Comparison of ENCODE assay signal across 28 cellular contexts in the genomic region with DNA sequence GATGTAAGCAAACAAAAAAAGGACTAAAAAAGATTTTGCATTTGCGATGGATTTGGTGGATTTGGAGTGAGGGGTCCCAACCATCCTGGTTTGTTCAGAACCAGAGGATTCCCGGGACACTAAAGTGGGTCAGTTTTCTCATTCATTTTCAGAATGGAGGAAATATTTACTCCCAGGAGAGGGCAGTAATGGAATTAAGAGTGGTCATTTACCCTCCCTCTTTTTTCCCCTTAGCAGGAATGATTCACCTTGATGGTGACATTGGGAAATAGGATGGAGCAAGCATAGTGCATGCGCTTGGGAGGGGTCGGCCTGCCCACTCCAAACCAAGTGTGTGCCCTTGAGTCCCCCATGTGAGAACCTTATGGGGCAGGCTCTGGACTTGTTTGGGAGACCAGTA.
DNase-seq lines count a peak whose midpoint lies in the region; ATAC-seq, FAIRE-seq and TF ChIP-seq lines count a peak whose summit lies in the region.
"Had no signal": no experiment of that assay in that cellular context is flagged by ENCODE, and none has a peak within 500 bp of the region (broad histone marks: within the 10 kb centered on the region; RNA-seq: fewer than 3 reads in every experiment).

No MANE protein-coding gene starts in this region.

- H3K9me3 ChIP-seq in HepG2 (ENCODE audit: low read length) (no peaks in the 10 kb centered on the region), right lobe of liver (no peaks in the 10 kb centered on the region), endodermal cell (ENCODE audit: control insufficient read depth, low read length) (no peaks in the 10 kb centered on the region), body of pancreas (no peaks in the 10 kb centered on the region)
- H3K9me3 ChIP-seq: heart left ventricle, upper lobe of left lung had no signal

- H3K27me3 ChIP-seq in HepG2 (ENCODE audit: control insufficient read depth in 1 of 2, insufficient read depth in 2 of 2, low read length in 2 of 2) (no peaks in the 10 kb centered on the region), right lobe of liver (no peaks in the 10 kb centered on the region), endodermal cell (ENCODE audit: control insufficient read depth, insufficient read depth, low read length, poor library complexity, severe bottlenecking) (no peaks in the 10 kb centered on the region), body of pancreas (no peaks in the 10 kb centered on the region)
- H3K27me3 ChIP-seq: cardiac muscle cell, heart left ventricle, upper lobe of left lung had no signal

- no peak overlapping the region for H3K9ac ChIP-seq in HepG2 (ENCODE audit: insufficient read depth, low read depth, low read length)
- H3K9ac ChIP-seq in endodermal cell (ENCODE audit: extremely low read depth, low read length, poor library complexity, severe bottlenecking), result no peak overlapping the region

- TF ChIP-seq CTCF in HepG2 (CRISPR knock-in tag; IDR thresholded peaks at IDR 0.05) (peak; percentile 52), right lobe of liver (IDR thresholded peaks at IDR 0.05) (no peak), LNCaP clone FGC (IDR thresholded peaks at IDR 0.05; ENCODE audit: control insufficient read depth, extremely low read depth, insufficient read depth) (peak; percentile 27), endodermal cell (conservative IDR thresholded peaks at IDR 0.05) (peak; percentile 59), body of pancreas (IDR thresholded peaks at IDR 0.05) (no peak), RWPE1 (conservative IDR thresholded peaks at IDR 0.05; ENCODE audit: low read depth) (no peak)

- H3K4me1 Mint-ChIP-seq in endodermal cell, result no peaks in the 10 kb centered on the region
- H3K4me1 Mint-ChIP-seq: stimulated activated naive B cell treated with anti-CD40 and anti-IgM and Interleukin-4, amounts not matched to agents 10 μg/mL and 1 μg/mL and 100 μg/mL, for 72 hours had no signal

- no peaks in the 10 kb centered on the region for H4K20me1 ChIP-seq in HepG2 (ENCODE audit: insufficient read depth, low read length)

- no peak overlapping the region for H3K4me3 Mint-ChIP-seq in endodermal cell
- H3K4me3 Mint-ChIP-seq: activated T-helper 1 cell treated with anti-CD3 and anti-CD28 coated beads, Interleukin-12 subunit alpha, Interleukin-12 subunit beta, Interleukin-2, Interleukin-4 antibody, amounts not matched to agents 30 ng/mL and 10 ng/mL and 1 ng/mL, durations not matched to agents 14 hours and 24 hours and 36 hours; HFFc6; stimulated activated naive B cell treated with anti-CD40 and anti-IgM and Interleukin-4, amounts not matched to agents 10 μg/mL and 1 μg/mL and 100 μg/mL, for 72 hours had no signal

- no peaks in the 10 kb centered on the region for H3K9me3 Mint-ChIP-seq in endodermal cell
- H3K9me3 Mint-ChIP-seq: activated T-helper 1 cell treated with anti-CD3 and anti-CD28 coated beads, Interleukin-12 subunit alpha, Interleukin-12 subunit beta, Interleukin-2, Interleukin-4 antibody, amounts not matched to agents 30 ng/mL and 10 ng/mL and 1 ng/mL, durations not matched to agents 14 hours and 24 hours and 36 hours had no signal

- no peak for TF ChIP-seq POLR2A in HepG2 (IDR thresholded peaks at IDR 0.05; ENCODE audit: insufficient read depth in 1 of 2, low read depth in 2 of 2, low read length in 2 of 2)
- no peak for TF ChIP-seq POLR2A in right lobe of liver (IDR thresholded peaks at IDR 0.05)
- TF ChIP-seq POLR2A in body of pancreas (IDR thresholded peaks at IDR 0.05), result no peak

- peak; percentile 20 for DNase-seq in HepG2 (ENCODE audit: low spot score)
- no peak for DNase-seq in right lobe of liver
- DNase-seq in LNCaP clone FGC (ENCODE audit: low read depth), result no peak
- no peak for DNase-seq in endodermal cell
- DNase-seq in body of pancreas, result no peak
- no peak for DNase-seq in RWPE1 (ENCODE audit: low spot score)
- no peak for DNase-seq in stimulated activated CD4-positive, alpha-beta T cell treated with anti-CD3 and anti-CD28 coated beads, Interleukin-1b, Interleukin-23, amount 100 ng/mL, for 48 hours
- DNase-seq: activated CD4-positive, alpha-beta T cell treated with anti-CD3 and anti-CD28 coated beads, Interleukin-2, amount 50 U/mL, for 4 hours; activated CD8-positive, alpha-beta memory T cell treated with anti-CD3 and anti-CD28 coated beads, Interleukin-2, amount 50 U/mL, for 4 hours; activated naive CD4-positive, alpha-beta T cell treated with anti-CD3 and anti-CD28 coated beads, Interleukin-2, amount 50 U/mL, for 16 hours; amygdala; DMS53; effector memory CD4-positive, alpha-beta T cell; GDM1; heart left ventricle; HFFc6; IMR-90; left cardiac atrium; NCI-H1105 treated with DMSO at 0.1 percent for 48 hours; NCI-H2029 treated with DMSO at 0.1 percent for 48 hours; posterior cingulate gyrus; SIG-M5; stimulated activated naive B cell treated with anti-CD40 and anti-IgM and Interleukin-4, amounts not matched to agents 10 μg/mL and 1 μg/mL and 100 μg/mL, for 72 hours; upper lobe of left lung had no signal

- POLR2A ChIA-PET in HepG2 (lab: Yijun Ruan, JAX) (no interaction called here), RWPE1 (lab: Yijun Ruan, JAX; ENCODE audit: low non-redundant PET) (no interaction called here)

- 48% methylated on average over 3 of the region's 4 CpGs for WGBS in HepG2 (ENCODE audit: low lambda C conversion rate)
- WGBS in right lobe of liver (ENCODE audit: insufficient coverage, low coverage, low lambda C conversion rate, missing lambda C conversion rate), result 61% methylated on average over 3 of the region's 4 CpGs
- WGBS in endodermal cell (ENCODE audit: insufficient coverage in 1 of 2, insufficient read length in 1 of 2), 2 experiments, result 77 to 100% methylated on average over 1 to 4 of the region's 4 CpGs
- WGBS in body of pancreas, 2 donors, result 76 to 86% methylated on average over 4 of the region's 4 CpGs

- no peak overlapping the region for H3K4me3 ChIP-seq in HepG2 (replicated peaks in 1 of 3; ENCODE audit: insufficient read depth in 1 of 3, low read depth in 2 of 3, low read length in 3 of 3)
- H3K4me3 ChIP-seq in right lobe of liver, result no peak overlapping the region
- H3K4me3 ChIP-seq in LNCaP clone FGC (ENCODE audit: low read depth, low read length), result no peak overlapping the region
- no peak overlapping the region for H3K4me3 ChIP-seq in endodermal cell (ENCODE audit: low read length)
- no peak overlapping the region for H3K4me3 ChIP-seq in body of pancreas
- H3K4me3 ChIP-seq: cardiac muscle cell, coronary artery, heart left ventricle, upper lobe of left lung had no signal

- H3K4me1 ChIP-seq in HepG2 (ENCODE audit: insufficient read depth, low read length) (no peaks in the 10 kb centered on the region), right lobe of liver (no peaks in the 10 kb centered on the region), endodermal cell (ENCODE audit: control insufficient read depth, insufficient read depth, low read length) (no peaks in the 10 kb centered on the region), body of pancreas (no peaks in the 10 kb centered on the region)
- H3K4me1 ChIP-seq: upper lobe of left lung had no signal

- TF ChIP-seq EP300 in HepG2 (IDR thresholded peaks at IDR 0.05; ENCODE audit: low read depth in 2 of 2, low read length in 2 of 2) (no peak), HepG2 (CRISPR knock-in tag; IDR thresholded peaks at IDR 0.05; ENCODE audit: borderline replicate concordance) (no peak)

- CTCF ChIA-PET in HepG2 (lab: Yijun Ruan, JAX; ENCODE audit: low intra/inter-chr PET ratio, low total read pairs), result interaction anchor here (1.3 kb wide), 1 partner anchor 174 kb away, joined by 6 read pairs; no protein-coding TSS in a partner anchor
- CTCF ChIA-PET in RWPE1 (lab: Yijun Ruan, JAX), result no interaction called here

- no peak for FAIRE-seq in HepG2 (lab: Jason Lieb, UNC)

- no TSS peak for BruUV-seq in HepG2 (replicated peaks; lab: Mats Ljungman, UMichigan)

- H3K4me2 ChIP-seq in HepG2 (ENCODE audit: low read depth, low read length), result no peak overlapping the region

- no peak overlapping the region for H2AFZ ChIP-seq in HepG2 (ENCODE audit: low read length)

- H3K27me3 Mint-ChIP-seq in endodermal cell (ENCODE audit: insufficient read depth), result no peaks in the 10 kb centered on the region
- H3K27me3 Mint-ChIP-seq: stimulated activated naive B cell treated with anti-CD40 and anti-IgM and Interleukin-4, amounts not matched to agents 10 μg/mL and 1 μg/mL and 100 μg/mL, for 72 hours had no signal

- no peak overlapping the region for H3K27ac Mint-ChIP-seq in endodermal cell
- H3K27ac Mint-ChIP-seq: activated T-helper 1 cell treated with anti-CD3 and anti-CD28 coated beads, Interleukin-12 subunit alpha, Interleukin-12 subunit beta, Interleukin-2, Interleukin-4 antibody, amounts not matched to agents 30 ng/mL and 10 ng/mL and 1 ng/mL, durations not matched to agents 14 hours and 24 hours and 36 hours; HFFc6; stimulated activated naive B cell treated with anti-CD40 and anti-IgM and Interleukin-4, amounts not matched to agents 10 μg/mL and 1 μg/mL and 100 μg/mL, for 72 hours had no signal

- in situ Hi-C loops in HepG2 (cut with HindIII; ENCODE audit: extremely low pct_ligation_motif_present, low pct_unique_long_range_greater_than_20kb), result no loop called here

- no peaks in the 10 kb centered on the region for H3K36me3 Mint-ChIP-seq in endodermal cell (ENCODE audit: low read depth)
- H3K36me3 Mint-ChIP-seq: stimulated activated naive B cell treated with anti-CD40 and anti-IgM and Interleukin-4, amounts not matched to agents 10 μg/mL and 1 μg/mL and 100 μg/mL, for 72 hours had no signal

- no peak for TF ChIP-seq RAD21 in HepG2 (CRISPR knock-in tag; IDR thresholded peaks at IDR 0.05)

- H3K27ac ChIP-seq in HepG2 (ENCODE audit: extremely low read length, insufficient read depth, low read length), result no peak overlapping the region
- H3K27ac ChIP-seq in right lobe of liver, result no peak overlapping the region
- H3K27ac ChIP-seq in endodermal cell (ENCODE audit: low read depth, low read length), result no peak overlapping the region
- H3K27ac ChIP-seq in body of pancreas, result no peak overlapping the region
- no peak overlapping the region for H3K27ac ChIP-seq in RWPE1
- H3K27ac ChIP-seq: cardiac muscle cell, coronary artery, heart left ventricle, upper lobe of left lung had no signal

- no peaks in the 10 kb centered on the region for H3K79me2 ChIP-seq in HepG2 (ENCODE audit: insufficient read depth, low read length)

- no peaks in the 10 kb centered on the region for H3K36me3 ChIP-seq in HepG2 (replicated peaks in 1 of 2; ENCODE audit: control insufficient read depth in 1 of 2, insufficient read depth in 2 of 2, low read length in 2 of 2)
- no peaks in the 10 kb centered on the region for H3K36me3 ChIP-seq in right lobe of liver
- no peaks in the 10 kb centered on the region for H3K36me3 ChIP-seq in endodermal cell (ENCODE audit: control insufficient read depth, insufficient read depth, low read length)
- no peaks in the 10 kb centered on the region for H3K36me3 ChIP-seq in body of pancreas (replicated peaks in 1 of 2; ENCODE audit: insufficient read depth in 1 of 2, low read depth in 2 of 2)
- H3K36me3 ChIP-seq: cardiac muscle cell, heart left ventricle, upper lobe of left lung had no signal

- peak; percentile 68 for ATAC-seq in HepG2
- ATAC-seq in right lobe of liver, result no peak
- no peak for ATAC-seq in body of pancreas
- ATAC-seq: heart left ventricle; left cardiac atrium; sciatic nerve; stimulated activated naive B cell treated with anti-CD40 and anti-IgM and Interleukin-4, amounts not matched to agents 10 μg/mL and 1 μg/mL and 100 μg/mL, for 72 hours had no signal

- intact Hi-C loops in HepG2 (cut with micrococcal nuclease; ENCODE audit: unreplicated experiment), result loop anchor here (1.0 kb wide), 1 partner anchor 173 kb away; no protein-coding TSS in a partner anchor
- intact Hi-C loops in right lobe of liver (cut with DNase I), result no loop called here
- intact Hi-C loops in body of pancreas (cut with DNase I), result no loop called here

Comparison
In these comparisons a context has a peak if more than half of its experiments do, and no peak if none do; other contexts are left out.
1. CTCF ChIP-seq: peak in HepG2 (single experiment), LNCaP clone FGC (single experiment) and endodermal cell (single experiment); none in right lobe of liver (0 of 4), body of pancreas (0 of 7) and RWPE1 (single experiment).